ENCODE assay signal across 10 cellular contexts in the genomic region with DNA sequence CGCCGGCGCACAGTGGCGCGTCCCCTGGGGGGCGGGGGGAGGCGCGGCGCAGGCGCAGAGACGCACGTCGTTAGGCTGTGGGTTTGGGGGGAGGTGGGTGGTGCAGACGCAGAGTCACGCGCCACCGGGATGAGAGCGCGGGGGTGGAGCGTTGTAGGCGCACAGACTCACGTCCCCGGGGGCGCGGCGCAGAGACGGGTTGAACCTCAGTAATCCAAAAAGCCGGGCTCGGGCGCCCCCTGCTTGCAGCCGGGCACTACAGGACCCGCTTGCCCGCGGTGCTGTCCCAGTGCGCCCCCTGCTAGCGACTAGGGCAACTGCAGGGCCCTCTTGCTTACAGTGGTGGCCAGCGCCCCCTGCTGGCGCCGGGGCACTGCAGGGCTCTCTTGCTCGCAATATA. TPM values are rescaled to one million over a fixed set of nuclear protein-coding genes. Genes with fewer than 3 reads are reported as not detected.
DNase-seq lines count a peak whose midpoint lies in the region; ATAC-seq and TF ChIP-seq lines count a peak whose summit lies in the region.
"Not testable (repeated sequence)": the region's sequence is repeated elsewhere in the genome, so short reads cannot be mapped to it uniquely, and the experiment has no call there.
"Had no signal": no experiment of that assay in that cellular context is flagged by ENCODE, and none has a peak within 500 bp of the region (broad histone marks: within the 10 kb centered on the region; RNA-seq: fewer than 3 reads in every experiment).

No MANE protein-coding gene starts in this region.

- H3K4me3 Mint-ChIP-seq in H9, type B pancreatic cell: not testable (repeated sequence)

- not testable (repeated sequence) for H2BK20ac ChIP-seq in H9 (ENCODE audit: low read depth, low read length, poor library complexity, severe bottlenecking)

- not testable (repeated sequence) for H3K18ac ChIP-seq in H9 (ENCODE audit: insufficient read length, low read depth, low read length)

- not testable (repeated sequence) for H3K79me1 ChIP-seq in H9 (ENCODE audit: insufficient read depth, low read depth, low read length, poor library complexity, severe bottlenecking)

- H3K36me3 ChIP-seq in lower lobe of right lung; psoas muscle (ENCODE audit: insufficient read depth in 1 of 2, low read depth in 1 of 2): not testable (repeated sequence)

- not testable (repeated sequence) for H3K79me2 ChIP-seq in H9 (ENCODE audit: insufficient read depth, low read length)

- not testable (repeated sequence) for H4K8ac ChIP-seq in H9 (replicated peaks; ENCODE audit: insufficient read length, low read depth, low read length)

- not testable (repeated sequence) for H3K36me3 Mint-ChIP-seq in H9 (ENCODE audit: insufficient read depth in 1 of 3, low read depth in 3 of 3); type B pancreatic cell

- H2BK12ac ChIP-seq in H9 (ENCODE audit: insufficient read length, low read depth, low read length): not testable (repeated sequence)

- not testable (repeated sequence) for H2BK120ac ChIP-seq in H9 (ENCODE audit: low read depth, low read length, poor library complexity, severe bottlenecking)

- H2AFZ ChIP-seq in H9 (ENCODE audit: low read length): not testable (repeated sequence)

- TF ChIP-seq CTCF in 22Rv1 (IDR thresholded peaks at IDR 0.05): peak; percentile 28
- not testable (repeated sequence) for TF ChIP-seq CTCF in H9 (conservative IDR thresholded peaks at IDR 0.05); coronary artery (IDR thresholded peaks at IDR 0.05); lower lobe of right lung (IDR thresholded peaks at IDR 0.05); psoas muscle (IDR thresholded peaks at IDR 0.05); type B pancreatic cell (conservative IDR thresholded peaks at IDR 0.05)

- H3K9ac ChIP-seq in H9 (ENCODE audit: extremely low read depth, insufficient read length, low read length): not testable (repeated sequence)

- H3K4ac ChIP-seq in H9 (ENCODE audit: low read depth, low read length): not testable (repeated sequence)

- not testable (repeated sequence) for H3K27ac Mint-ChIP-seq in H9, type B pancreatic cell

- not testable (repeated sequence) for H2BK15ac ChIP-seq in H9 (ENCODE audit: low read depth, low read length)

- not testable (repeated sequence) for H3K4me1 ChIP-seq in H9 (ENCODE audit: insufficient read depth, low read length); lower lobe of right lung; psoas muscle

- ATAC-seq in Right ventricle myocardium superior (ENCODE audit: poor library complexity) (peak; percentile 10), lower lobe of right lung (peak; percentile 3 to 9), psoas muscle (peak in 3 of 4 donors; percentile 8 to 20 (median 13))

- not testable (repeated sequence) for H3K14ac ChIP-seq in H9 (ENCODE audit: insufficient read depth, low read length)

- H2BK5ac ChIP-seq in H9 (ENCODE audit: insufficient read length, low read length): not testable (repeated sequence)

- H3K27me3 Mint-ChIP-seq in H9 (ENCODE audit: low read depth); type B pancreatic cell: not testable (repeated sequence)

- not testable (repeated sequence) for H2AK5ac ChIP-seq in H9 (ENCODE audit: insufficient read length, low read length)

- H4K91ac ChIP-seq in H9 (ENCODE audit: insufficient read length, low read depth, low read length): not testable (repeated sequence)

- not testable (repeated sequence) for H3K27ac ChIP-seq in 22Rv1; H9 (ENCODE audit: insufficient read length, low read depth, low read length); coronary artery; lower lobe of right lung; psoas muscle

- H3K9me3 Mint-ChIP-seq in H9, type B pancreatic cell: not testable (repeated sequence)

- DNase-seq in H9: peak; percentile 12
- DNase-seq in SK-N-DZ (ENCODE audit: low spot score): peak; percentile 97
- peak; percentile 19 for DNase-seq in coronary artery (ENCODE audit: low spot score)
- DNase-seq in Right ventricle myocardium superior: peak; percentile 33
- peak; percentile 23 for DNase-seq in lower lobe of right lung
- DNase-seq in psoas muscle: peak; percentile 16 to 48
- DNase-seq in type B pancreatic cell (ENCODE audit: extremely low spot score, unreplicated experiment): peak; percentile 31

- H3K4me3 ChIP-seq in coronary artery, lower lobe of right lung, psoas muscle: not testable (repeated sequence)

- H3K4me2 ChIP-seq in H9 (ENCODE audit: insufficient read depth, insufficient read length, low read length): not testable (repeated sequence)

- H4K20me1 ChIP-seq in H9 (ENCODE audit: control insufficient read depth, insufficient read depth, insufficient read length): not testable (repeated sequence)

- H3K4me1 Mint-ChIP-seq in H9; type B pancreatic cell (ENCODE audit: unreplicated experiment): not testable (repeated sequence)

- intact Hi-C loops in Right ventricle myocardium superior (cut with DNase I); lower lobe of right lung (cut with DNase I); psoas muscle (cut with DNase I): not testable (repeated sequence)

- H3K23ac ChIP-seq in H9 (ENCODE audit: insufficient read length, low read depth, low read length): not testable (repeated sequence)

- not testable (repeated sequence) for H3K23me2 ChIP-seq in H9 (ENCODE audit: insufficient read length, low read depth, low read length, poor library complexity, severe bottlenecking)

- not testable (repeated sequence) for H3K9me3 ChIP-seq in H9 (ENCODE audit: control insufficient read depth, low read depth, low read length); lower lobe of right lung; psoas muscle

- not testable (repeated sequence) for H3K27me3 ChIP-seq in H9 (ENCODE audit: insufficient read depth, low read length); lower lobe of right lung (ENCODE audit: low read depth); psoas muscle (ENCODE audit: insufficient read depth in 3 of 3, low read length in 2 of 3)

- H3T11ph ChIP-seq in H9 (ENCODE audit: low read length): not testable (repeated sequence)

- H4K5ac ChIP-seq in H9 (ENCODE audit: insufficient read length, low read depth, low read length): not testable (repeated sequence)

- not testable (repeated sequence) for H3K56ac ChIP-seq in H9 (ENCODE audit: insufficient read length, low read depth, low read length)

- no CpG with 5 or more reads among the region's 40 CpGs for WGBS in H9 (ENCODE audit: extremely low coverage, insufficient read length, low lambda C conversion rate)
- WGBS in psoas muscle, 3 donors: 88 to 91% methylated on average over 11 to 13 of the region's 40 CpGs; no CpG with 5 or more reads in 1 of the 3 donors

RNA-seq across cellular contexts. Expression of gene SCGB1C2, which starts 3.4 kb away (rescaled TPM):
- not detected in 2 replicates for total RNA-seq in H9 (2021)
- polyA plus RNA-seq in SK-N-DZ (2014; cell fraction: cytosol; rRNA removed): not detected in 2 replicates
- polyA plus RNA-seq in SK-N-DZ (2014; cell fraction: nucleus; rRNA removed): not detected in 2 replicates
- total RNA-seq in Right ventricle myocardium superior: not detected
- not detected for total RNA-seq in lower lobe of right lung
- not detected for total RNA-seq in psoas muscle
- not detected for polyA plus RNA-seq in psoas muscle
- not detected in 2 replicates for total RNA-seq in type B pancreatic cell (ENCODE audit: low replicate concordance)
- total RNA-seq: CD4-positive, alpha-beta T cell; K562 had no signal
- polyA plus RNA-seq: K562 had no signal

RNA-seq across cellular contexts. Expression of gene DOC2B, which starts 47.5 kb away (rescaled TPM):
- total RNA-seq in H9 (2021): 1.9 and 2.1 TPM in 2 replicates
- polyA plus RNA-seq in SK-N-DZ (2014; cell fraction: cytosol; rRNA removed): 11.6 and 13.7 TPM in 2 replicates
- 7.9 and 11.5 TPM in 2 replicates for polyA plus RNA-seq in SK-N-DZ (2014; cell fraction: nucleus; rRNA removed)
- total RNA-seq in Right ventricle myocardium superior: 3.4 TPM
- total RNA-seq in lower lobe of right lung: 6.2 TPM
- 1 to 10 TPM; 3.0 to 6.3 (median 3.7) TPM for total RNA-seq in psoas muscle
- 1 to 10 TPM; 1.7 to 3.9 (median 2.6) TPM for polyA plus RNA-seq in psoas muscle
- 3.1 and 6.3 TPM in 2 replicates for total RNA-seq in type B pancreatic cell (ENCODE audit: low replicate concordance)
- polyA plus RNA-seq: K562 had no signal

Comparison
In these comparisons a context has a peak if more than half of its experiments do, and no peak if none do; other contexts are left out.
1. DNase-seq: peak in every context shown above with its lines; median percentile 97 in SK-N-DZ; 33 in Right ventricle myocardium superior; 32 in psoas muscle; 31 in type B pancreatic cell; 23 in lower lobe of right lung; 19 in coronary artery; 12 in H9.